18 cellular contexts compared by ENCODE assay signal in genomic region chr22:29855611-29856181, GRCh38. TPM values are rescaled to one million over a fixed set of nuclear protein-coding genes. Genes with fewer than 3 reads are reported as not detected.
DNase-seq lines count a peak whose midpoint lies in the region; ATAC-seq and TF ChIP-seq lines count a peak whose summit lies in the region.
"Had no signal": no experiment of that assay in that cellular context is flagged by ENCODE, and none has a peak within 500 bp of the region (broad histone marks: within the 10 kb centered on the region; RNA-seq: fewer than 3 reads in every experiment).

No MANE protein-coding gene starts in this region.

- H3K9me3 ChIP-seq in mammary epithelial cell (replicated peaks; ENCODE audit: insufficient read depth, low read length) (no peaks in the 10 kb centered on the region), breast epithelium (no peaks in the 10 kb centered on the region), right lobe of liver (no peaks in the 10 kb centered on the region)
- H3K9me3 ChIP-seq: sigmoid colon, thyroid gland had no signal

- peak overlapping the region; percentile 25 for H2AFZ ChIP-seq in mammary epithelial cell (ENCODE audit: low read depth, low read length)

- H3K27ac Mint-ChIP-seq in T-cell, result no peak overlapping the region
- H3K27ac Mint-ChIP-seq: activated naive CD4-positive, alpha-beta T cell treated with anti-CD3 and anti-CD28 coated beads, Interleukin-2, amount 50 U/mL, for 72 hours; CD4-positive, alpha-beta memory T cell; GM23338; nephron progenitor cell had no signal

- no peaks in the 10 kb centered on the region for H4K20me1 ChIP-seq in mammary epithelial cell (ENCODE audit: insufficient read depth, low read length)

- H3K4me3 ChIP-seq in mammary epithelial cell (replicated peaks in 1 of 3; ENCODE audit: insufficient read depth in 1 of 3, low read depth in 2 of 3, low read length in 3 of 3), result no peak overlapping the region
- H3K4me3 ChIP-seq in breast epithelium, result no peak overlapping the region
- H3K4me3 ChIP-seq in right lobe of liver, result no peak overlapping the region
- H3K4me3 ChIP-seq: GM23338, lung, sigmoid colon, thyroid gland had no signal

- no peak overlapping the region for H3K4me2 ChIP-seq in mammary epithelial cell (ENCODE audit: insufficient read depth, low read depth, low read length)
- H3K4me2 ChIP-seq: GM23338 had no signal

- ATAC-seq in right lobe of liver (peak in 3 of 4 donors; percentile 44 to 58 (median 52)), HG02884 (IDR thresholded peaks at IDR 0.05; ENCODE audit: unreplicated experiment) (no peak), HG02798 (IDR thresholded peaks at IDR 0.05; ENCODE audit: poor library complexity, unreplicated experiment) (no peak), T-cell (replicated peaks in 1 of 4) (no peak)
- no peak for ATAC-seq in stimulated activated naive CD8-positive, alpha-beta T cell treated with anti-CD3 and anti-CD28 coated beads, Interleukin-15, Interleukin-2, amounts not matched to agents 100 U/mL and 50 U/mL, for 24 hours
- ATAC-seq: activated naive CD4-positive, alpha-beta T cell treated with anti-CD3 and anti-CD28 coated beads, Interleukin-2, amount 50 U/mL, for 72 hours; GM23338 had no signal

- TF ChIP-seq CTCF in mammary epithelial cell (conservative IDR thresholded peaks at IDR 0.05 in 1 of 2, IDR thresholded peaks at IDR 0.05 in 1 of 2; ENCODE audit: extremely low read depth in 1 of 2, insufficient read depth in 1 of 2, low read depth in 1 of 2, low read length in 2 of 2) (no peak), breast epithelium (IDR thresholded peaks at IDR 0.05) (no peak), right lobe of liver (IDR thresholded peaks at IDR 0.05) (no peak)

- POLR2A ChIA-PET in T-cell (lab: Charles Lee), result no interaction called here

- in situ Hi-C loops in mammary epithelial cell (cut with MboI; ENCODE audit: low sequenced_read_pairs in 2 of 2), result no loop called here

- 21% methylated on average over 10 of the region's 10 CpGs for WGBS in mammary epithelial cell (ENCODE audit: low coverage, missing lambda C conversion rate)
- 47% methylated on average over 6 of the region's 10 CpGs for WGBS in right lobe of liver (ENCODE audit: insufficient coverage, low coverage, low lambda C conversion rate, missing lambda C conversion rate)

- H3K79me2 ChIP-seq in mammary epithelial cell (ENCODE audit: insufficient read depth, low read length), result no peaks in the 10 kb centered on the region

- H3K27me3 ChIP-seq in mammary epithelial cell (ENCODE audit: insufficient read depth, low read length) (no peaks in the 10 kb centered on the region), breast epithelium (no peaks in the 10 kb centered on the region), right lobe of liver (no peaks in the 10 kb centered on the region)
- H3K27me3 ChIP-seq: sigmoid colon, thyroid gland had no signal

- dilution Hi-C loops in mammary epithelial cell (cut with HindIII; ENCODE audit: low sequenced_read_pairs), result no loop called here

- H3K27ac ChIP-seq in mammary epithelial cell (ENCODE audit: insufficient read depth, low read depth, low read length) (no peak overlapping the region), breast epithelium (no peak overlapping the region), right lobe of liver (no peak overlapping the region)
- H3K27ac ChIP-seq: sigmoid colon, thyroid gland had no signal

- intact Hi-C loops in mammary epithelial cell (cut with micrococcal nuclease), result no loop called here
- intact Hi-C loops in breast epithelium (cut with DNase I; ENCODE audit: low total_unique reads), result no loop called here
- intact Hi-C loops in right lobe of liver (cut with DNase I), result no loop called here

- peaks cover 0 to 1% of the 10 kb centered on the region in 2 donors for H3K27me3 Mint-ChIP-seq in T-cell

- H3K4me1 ChIP-seq in mammary epithelial cell (ENCODE audit: insufficient read depth, low read length), result no peaks in the 10 kb centered on the region
- no peaks in the 10 kb centered on the region for H3K4me1 ChIP-seq in breast epithelium
- H3K4me1 ChIP-seq in right lobe of liver, result no peaks in the 10 kb centered on the region
- H3K4me1 ChIP-seq: sigmoid colon, thyroid gland had no signal

- H3K9ac ChIP-seq in mammary epithelial cell (ENCODE audit: insufficient read depth, low read length), result no peak overlapping the region

- TF ChIP-seq POLR2A in breast epithelium (IDR thresholded peaks at IDR 0.05) (no peak), right lobe of liver (IDR thresholded peaks at IDR 0.05) (no peak)

- no peaks in the 10 kb centered on the region for H3K9me3 Mint-ChIP-seq in T-cell
- H3K9me3 Mint-ChIP-seq: activated naive CD4-positive, alpha-beta T cell treated with anti-CD3 and anti-CD28 coated beads, Interleukin-2, amount 50 U/mL, for 72 hours; CD4-positive, alpha-beta memory T cell; GM23338; nephron progenitor cell had no signal

- BruUV-seq in mammary epithelial cell (replicated peaks; lab: Mats Ljungman, UMichigan), result no TSS peak

- H3K4me1 Mint-ChIP-seq in T-cell, result no peaks in the 10 kb centered on the region
- H3K4me1 Mint-ChIP-seq: CD4-positive, alpha-beta memory T cell; GM23338; nephron progenitor cell had no signal

- H3K36me3 ChIP-seq in mammary epithelial cell (ENCODE audit: insufficient read depth, low read length) (no peaks in the 10 kb centered on the region), breast epithelium (no peaks in the 10 kb centered on the region), right lobe of liver (no peaks in the 10 kb centered on the region)
- H3K36me3 ChIP-seq: sigmoid colon, thyroid gland had no signal

- H3K36me3 Mint-ChIP-seq in T-cell, result no peaks in the 10 kb centered on the region
- H3K36me3 Mint-ChIP-seq: activated naive CD4-positive, alpha-beta T cell treated with anti-CD3 and anti-CD28 coated beads, Interleukin-2, amount 50 U/mL, for 72 hours; CD4-positive, alpha-beta memory T cell had no signal

- H3K4me3 Mint-ChIP-seq in T-cell, result no peak overlapping the region
- H3K4me3 Mint-ChIP-seq: CD4-positive, alpha-beta memory T cell; GM23338; nephron progenitor cell had no signal

- no peak for DNase-seq in mammary epithelial cell
- no peak for DNase-seq in breast epithelium (ENCODE audit: low spot score in 2 of 2)
- peak; percentile 69 for DNase-seq in cerebellar cortex (ENCODE audit: low spot score)
- DNase-seq in right lobe of liver, result peak in 2 of 3 donors; percentile 23 to 46
- DNase-seq in T-cell, result no peak
- DNase-seq in stimulated activated naive CD8-positive, alpha-beta T cell treated with anti-CD3 and anti-CD28 coated beads, Interleukin-15, Interleukin-2, amounts not matched to agents 100 U/mL and 50 U/mL, for 24 hours, result no peak
- DNase-seq: activated CD4-positive, alpha-beta T cell treated with anti-CD3 and anti-CD28 coated beads for 48 hours; CD4-positive, alpha-beta memory T cell; nephron progenitor cell; SHP77; sigmoid colon; stimulated activated CD4-positive, alpha-beta T cell treated with anti-CD3 and anti-CD28 coated beads, Interleukin-4, amount 100 ng/mL, for 24 hours; thyroid gland had no signal

- CTCF ChIA-PET in mammary epithelial cell (lab: Charles Lee; ENCODE audit: low non-redundant PET), result no interaction called here
- CTCF ChIA-PET in T-cell (lab: Charles Lee), result no interaction called here

RNA-seq across cellular contexts. Expression of gene ASCC2, which starts 17.6 kb away (rescaled TPM):
- total RNA-seq in mammary epithelial cell (10 to 100 TPM; 41.3 to 72.2 TPM), breast epithelium (10 to 100 TPM; 37.0 to 60.3 (median 45.8) TPM), right lobe of liver (10 to 100 TPM; 41.2 to 56.1 (median 47.4) TPM), T-cell (10 to 100 TPM; 80.1 to 94.2 (median 85.7) TPM)
- polyA plus RNA-seq in mammary epithelial cell, result 41.7 TPM
- 155 TPM for polyA minus RNA-seq in mammary epithelial cell

RNA-seq across cellular contexts. Expression of gene MTMR3, which starts 27.3 kb away (rescaled TPM):
- total RNA-seq in mammary epithelial cell, result 10 to 100 TPM; 34.1 to 67.2 TPM
- polyA plus RNA-seq in mammary epithelial cell, result 11.1 TPM
- 35.4 TPM for polyA minus RNA-seq in mammary epithelial cell
- total RNA-seq in breast epithelium, result 10 to 100 TPM; 57.0 to 90.0 (median 67.2) TPM
- 10 to 100 TPM; 14.5 to 19.2 (median 18.2) TPM for total RNA-seq in right lobe of liver
- total RNA-seq in T-cell, result 10 to 100 TPM; 49.2 to 62.7 (median 57.1) TPM

Comparison
In these comparisons a context has a peak if more than half of its experiments do, and no peak if none do; other contexts are left out.
1. DNase-seq: peak in cerebellar cortex (single experiment) and right lobe of liver (2 of 3); none in mammary epithelial cell (single experiment), breast epithelium (0 of 2), T-cell (0 of 34) and stimulated activated naive CD8-positive, alpha-beta T cell treated with anti-CD3 and anti-CD28 coated beads, Interleukin-15, Interleukin-2, amounts not matched to agents 100 U/mL and 50 U/mL, for 24 hours (single experiment).
2. ATAC-seq: peak in right lobe of liver (3 of 4); none in HG02884 (single experiment), HG02798 (single experiment), T-cell (0 of 4) and stimulated activated naive CD8-positive, alpha-beta T cell treated with anti-CD3 and anti-CD28 coated beads, Interleukin-15, Interleukin-2, amounts not matched to agents 100 U/mL and 50 U/mL, for 24 hours (single experiment).